In the genomic region with DNA sequence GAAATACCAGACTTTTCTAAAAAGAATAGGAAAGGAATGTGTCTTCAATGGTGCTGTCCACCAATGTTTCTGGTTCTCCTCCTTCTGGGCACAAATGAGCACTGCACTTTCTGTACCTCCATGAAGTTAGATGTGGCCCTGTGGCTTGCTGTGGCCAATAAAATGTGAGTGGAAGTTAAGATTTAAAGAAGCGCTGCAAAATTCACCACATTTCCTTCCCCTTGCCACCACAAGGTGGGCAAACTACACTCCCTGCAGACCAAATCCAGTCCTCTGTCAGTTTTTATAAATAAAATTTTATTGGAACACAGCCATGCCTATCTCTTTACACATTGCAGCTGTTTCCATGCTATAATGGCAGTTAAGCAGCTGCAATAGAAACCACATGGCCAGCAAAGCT, we compare ENCODE assay signal across 13 cellular contexts.
A peak's percentile ranks its signal among the peaks of the same experiment; 100 is the strongest.
DNase-seq lines count a peak whose midpoint lies in the region; ATAC-seq, FAIRE-seq and TF ChIP-seq lines count a peak whose summit lies in the region.
"Had no signal": no experiment of that assay in that cellular context is flagged by ENCODE, and none has a peak within 500 bp of the region (broad histone marks: within the 10 kb centered on the region; RNA-seq: fewer than 3 reads in every experiment).

No MANE protein-coding gene starts in this region.

- 65 to 78% (median 70%) methylated on average over 1 of the region's 1 CpG for WGBS in small intestine, 3 donors

- no peak overlapping the region for H3K27ac ChIP-seq in small intestine (ENCODE audit: low read depth in 1 of 2, low read length in 1 of 2)
- H3K27ac ChIP-seq: suprapubic skin had no signal

- peak; percentile 34 for TF ChIP-seq CTCF in cardiac fibroblast (IDR thresholded peaks at IDR 0.05; ENCODE audit: low read depth, low read length)

- H3K36me3 ChIP-seq in small intestine (ENCODE audit: control insufficient read depth in 2 of 2, insufficient read depth in 2 of 2, low read length in 2 of 2), result no peaks in the 10 kb centered on the region
- H3K36me3 ChIP-seq: suprapubic skin had no signal

- no peaks in the 10 kb centered on the region for H3K9me3 ChIP-seq in small intestine (ENCODE audit: control insufficient read depth, low read depth)
- H3K9me3 ChIP-seq: suprapubic skin had no signal

- H3K4me3 Mint-ChIP-seq in activated CD8-positive, alpha-beta memory T cell treated with anti-CD3 and anti-CD28 coated beads, Interleukin-2, amount 10 ng/mL, durations not matched to agents 7 days and 5 days, result no peak overlapping the region
- no peak overlapping the region for H3K4me3 Mint-ChIP-seq in activated T-helper 1 cell treated with anti-CD3 and anti-CD28 coated beads, Interleukin-12 subunit alpha, Interleukin-12 subunit beta, Interleukin-2, Interleukin-4 antibody, amounts not matched to agents 30 ng/mL and 10 ng/mL and 1 ng/mL, durations not matched to agents 14 hours and 24 hours and 36 hours
- H3K4me3 Mint-ChIP-seq: CD14-positive monocyte, memory B cell had no signal

- H3K27me3 Mint-ChIP-seq in activated CD8-positive, alpha-beta memory T cell treated with anti-CD3 and anti-CD28 coated beads, Interleukin-2, amount 10 ng/mL, durations not matched to agents 7 days and 5 days, result peaks cover 58% of the 10 kb centered on the region
- H3K27me3 Mint-ChIP-seq in activated T-helper 1 cell treated with anti-CD3 and anti-CD28 coated beads, Interleukin-12 subunit alpha, Interleukin-12 subunit beta, Interleukin-2, Interleukin-4 antibody, amounts not matched to agents 30 ng/mL and 10 ng/mL and 1 ng/mL, durations not matched to agents 14 hours and 24 hours and 36 hours (ENCODE audit: insufficient read depth), result peaks cover 21% of the 10 kb centered on the region

- peaks cover 0 to 6% of the 10 kb centered on the region in 2 donors for H3K27me3 ChIP-seq in small intestine (ENCODE audit: control insufficient read depth in 2 of 2, insufficient read depth in 2 of 2, low read length in 2 of 2)

- peaks cover 36% of the 10 kb centered on the region for H3K4me1 Mint-ChIP-seq in activated CD8-positive, alpha-beta memory T cell treated with anti-CD3 and anti-CD28 coated beads, Interleukin-2, amount 10 ng/mL, durations not matched to agents 7 days and 5 days
- H3K4me1 Mint-ChIP-seq in activated T-helper 1 cell treated with anti-CD3 and anti-CD28 coated beads, Interleukin-12 subunit alpha, Interleukin-12 subunit beta, Interleukin-2, Interleukin-4 antibody, amounts not matched to agents 30 ng/mL and 10 ng/mL and 1 ng/mL, durations not matched to agents 14 hours and 24 hours and 36 hours (ENCODE audit: low read depth), result peaks cover 32% of the 10 kb centered on the region
- H3K4me1 Mint-ChIP-seq: memory B cell had no signal

- no peak for FAIRE-seq in small intestine (lab: Jason Lieb, UNC)

- ATAC-seq in activated CD8-positive, alpha-beta memory T cell treated with anti-CD3 and anti-CD28 coated beads, Interleukin-2, amount 10 ng/mL, durations not matched to agents 7 days and 5 days, result peak; percentile 42
- no peak for ATAC-seq in HG03039 (IDR thresholded peaks at IDR 0.05; ENCODE audit: unreplicated experiment)

- H3K27ac Mint-ChIP-seq in activated CD8-positive, alpha-beta memory T cell treated with anti-CD3 and anti-CD28 coated beads, Interleukin-2, amount 10 ng/mL, durations not matched to agents 7 days and 5 days, result no peak overlapping the region
- no peak overlapping the region for H3K27ac Mint-ChIP-seq in activated T-helper 1 cell treated with anti-CD3 and anti-CD28 coated beads, Interleukin-12 subunit alpha, Interleukin-12 subunit beta, Interleukin-2, Interleukin-4 antibody, amounts not matched to agents 30 ng/mL and 10 ng/mL and 1 ng/mL, durations not matched to agents 14 hours and 24 hours and 36 hours
- H3K27ac Mint-ChIP-seq: memory B cell had no signal

- CTCF ChIA-PET in activated CD8-positive, alpha-beta memory T cell treated with anti-CD3 and anti-CD28 coated beads, Interleukin-2, amount 10 ng/mL, durations not matched to agents 7 days and 5 days (lab: Charles Lee), result interaction anchor here (1.5 kb wide), 1 partner anchor 147 kb away, joined by 3 read pairs; no protein-coding TSS in a partner anchor

- H3K4me3 ChIP-seq in cardiac fibroblast (replicated peaks in 1 of 2; ENCODE audit: low read depth in 2 of 2, low read length in 2 of 2) (no peak overlapping the region), small intestine (ENCODE audit: low read depth in 1 of 2, low read length in 2 of 2) (no peak overlapping the region)
- H3K4me3 ChIP-seq: suprapubic skin had no signal

- DNase-seq in activated CD8-positive, alpha-beta memory T cell treated with anti-CD3 and anti-CD28 coated beads, Interleukin-2, amount 10 ng/mL, durations not matched to agents 7 days and 5 days, result no peak
- no peak for DNase-seq in activated CD8-positive, alpha-beta memory T cell treated with anti-CD3 and anti-CD28 coated beads, Interleukin-2, amount 50 U/mL, for 4 hours
- DNase-seq in NCI-H146 (lab: John Stamatoyannopoulos, UW), result peak; percentile 27
- DNase-seq in cardiac fibroblast (ENCODE audit: low read depth in 2 of 2), result peak; percentile 21 to 22
- DNase-seq in small intestine, result peak; percentile 19
- DNase-seq in HCEC 1CT, result no peak
- DNase-seq in activated T-helper 1 cell treated with anti-CD3 and anti-CD28 coated beads, Interleukin-12 subunit alpha, Interleukin-12 subunit beta, Interleukin-2, Interleukin-4 antibody, amounts not matched to agents 30 ng/mL and 10 ng/mL and 1 ng/mL, durations not matched to agents 14 hours and 24 hours and 36 hours (ENCODE audit: low spot score), result no peak
- DNase-seq: activated CD4-positive, alpha-beta T cell treated with anti-CD3 and anti-CD28 coated beads for 4 hours; OCI-M1 had no signal

- intact Hi-C loops in activated T-helper 1 cell treated with anti-CD3 and anti-CD28 coated beads, Interleukin-12 subunit alpha, Interleukin-12 subunit beta, Interleukin-2, Interleukin-4 antibody, amounts not matched to agents 30 ng/mL and 10 ng/mL and 1 ng/mL, durations not matched to agents 14 hours and 24 hours and 36 hours (cut with micrococcal nuclease), result loop anchor here (1.0 to 2.0 kb wide), 4 partner anchors 147 to 1387 kb away; no protein-coding TSS in a partner anchor

- H3K9me3 Mint-ChIP-seq in activated CD8-positive, alpha-beta memory T cell treated with anti-CD3 and anti-CD28 coated beads, Interleukin-2, amount 10 ng/mL, durations not matched to agents 7 days and 5 days (ENCODE audit: low read depth), result no peaks in the 10 kb centered on the region
- H3K9me3 Mint-ChIP-seq in activated T-helper 1 cell treated with anti-CD3 and anti-CD28 coated beads, Interleukin-12 subunit alpha, Interleukin-12 subunit beta, Interleukin-2, Interleukin-4 antibody, amounts not matched to agents 30 ng/mL and 10 ng/mL and 1 ng/mL, durations not matched to agents 14 hours and 24 hours and 36 hours, result no peaks in the 10 kb centered on the region
- H3K9me3 Mint-ChIP-seq: CD14-positive monocyte, memory B cell had no signal

- no peaks in the 10 kb centered on the region for H3K4me1 ChIP-seq in small intestine (ENCODE audit: control insufficient read depth in 2 of 2, insufficient read depth in 1 of 2, low read depth in 1 of 2, low read length in 1 of 2)
- H3K4me1 ChIP-seq: suprapubic skin had no signal

- peaks cover 2% of the 10 kb centered on the region for H3K36me3 Mint-ChIP-seq in activated CD8-positive, alpha-beta memory T cell treated with anti-CD3 and anti-CD28 coated beads, Interleukin-2, amount 10 ng/mL, durations not matched to agents 7 days and 5 days
- no peaks in the 10 kb centered on the region for H3K36me3 Mint-ChIP-seq in activated T-helper 1 cell treated with anti-CD3 and anti-CD28 coated beads, Interleukin-12 subunit alpha, Interleukin-12 subunit beta, Interleukin-2, Interleukin-4 antibody, amounts not matched to agents 30 ng/mL and 10 ng/mL and 1 ng/mL, durations not matched to agents 14 hours and 24 hours and 36 hours (ENCODE audit: low read depth)
- H3K36me3 Mint-ChIP-seq: CD14-positive monocyte, memory B cell had no signal

Comparison
In these comparisons a context has a peak if more than half of its experiments do, and no peak if none do; other contexts are left out.
1. DNase-seq: peak in NCI-H146 (single experiment), cardiac fibroblast (2 of 2) and small intestine (single experiment); none in activated CD8-positive, alpha-beta memory T cell treated with anti-CD3 and anti-CD28 coated beads, Interleukin-2, amount 10 ng/mL, durations not matched to agents 7 days and 5 days (single experiment), activated CD8-positive, alpha-beta memory T cell treated with anti-CD3 and anti-CD28 coated beads, Interleukin-2, amount 50 U/mL, for 4 hours (single experiment), HCEC 1CT (single experiment) and activated T-helper 1 cell treated with anti-CD3 and anti-CD28 coated beads, Interleukin-12 subunit alpha, Interleukin-12 subunit beta, Interleukin-2, Interleukin-4 antibody, amounts not matched to agents 30 ng/mL and 10 ng/mL and 1 ng/mL, durations not matched to agents 14 hours and 24 hours and 36 hours (single experiment).